Comparison of ENCODE assay signal across 7 cellular contexts in genomic region chr18:59056706-59057492, GRCh38.
DNase-seq lines count a peak whose midpoint lies in the region; ATAC-seq and TF ChIP-seq lines count a peak whose summit lies in the region.

No MANE protein-coding gene starts in this region.

- peaks cover 13% of the 10 kb centered on the region for H3K27me3 Mint-ChIP-seq in activated CD8-positive, alpha-beta T cell treated with anti-CD3 and anti-CD28 coated beads for 36 hours

- H3K9me2 ChIP-seq in neural cell (ENCODE audit: insufficient read depth, low read length) = no peaks in the 10 kb centered on the region

- CTCF ChIA-PET in activated CD8-positive, alpha-beta T cell treated with anti-CD3 and anti-CD28 coated beads for 36 hours (lab: Charles Lee) = interaction anchor here (1.1 to 1.5 kb wide), 3 partner anchors 228 to 287 kb away, joined by 3 read pairs; no protein-coding TSS in a partner anchor

- H3K4me3 Mint-ChIP-seq in activated CD8-positive, alpha-beta T cell treated with anti-CD3 and anti-CD28 coated beads for 36 hours = no peak overlapping the region

- H3K9ac ChIP-seq in neural cell (ENCODE audit: low read length) = no peak overlapping the region

- H3F3A ChIP-seq in neural cell (ENCODE audit: insufficient read depth, low read length, poor library complexity, severe bottlenecking) = no peaks in the 10 kb centered on the region

- TF ChIP-seq EP300 in neural cell (conservative IDR thresholded peaks at IDR 0.05; ENCODE audit: poor library complexity, severe bottlenecking) = no peak

- no peaks in the 10 kb centered on the region for H3K79me2 ChIP-seq in neural cell (replicated peaks; ENCODE audit: insufficient read depth, low read length)

- no peak overlapping the region for H3K4me2 ChIP-seq in neural cell (ENCODE audit: low read length)

- no peak overlapping the region for H2AFZ ChIP-seq in neural cell (ENCODE audit: low read depth, low read length)

- no peaks in the 10 kb centered on the region for H4K20me1 ChIP-seq in neural cell (ENCODE audit: insufficient read depth)

- peak; percentile 28 for DNase-seq in GM06990 (ENCODE audit: extremely low read depth, insufficient read length)
- DNase-seq in HFF-Myc (ENCODE audit: extremely low read depth, low read depth) = peak; percentile 45
- DNase-seq in NCI-H446 (lab: John Stamatoyannopoulos, UW) = peak; percentile 54 to 85
- DNase-seq in activated CD8-positive, alpha-beta T cell treated with anti-CD3 and anti-CD28 coated beads for 36 hours = peak; percentile 76
- DNase-seq in fibroblast of peridontal ligament (ENCODE audit: extremely low read depth) = peak; percentile 65
- DNase-seq in NCI-H2196 treated with DMSO at 0.1 percent for 48 hours (lab: John Stamatoyannopoulos, UW; ENCODE audit: unreplicated experiment) = no peak

- peak; percentile 53 for TF ChIP-seq RAD21 in neural cell (conservative IDR thresholded peaks at IDR 0.05)

- no peak overlapping the region for H3K27ac Mint-ChIP-seq in activated CD8-positive, alpha-beta T cell treated with anti-CD3 and anti-CD28 coated beads for 36 hours

- H3K27me3 ChIP-seq in GM06990 (replicated peaks; ENCODE audit: control insufficient read depth, insufficient read depth, low read length) (no peaks in the 10 kb centered on the region), neural cell (ENCODE audit: insufficient read depth, low read depth, low read length) (no peaks in the 10 kb centered on the region)

- no peaks in the 10 kb centered on the region for H3K4me1 Mint-ChIP-seq in activated CD8-positive, alpha-beta T cell treated with anti-CD3 and anti-CD28 coated beads for 36 hours (ENCODE audit: low read depth)

- H3K4me3 ChIP-seq in GM06990 (replicated peaks; ENCODE audit: low read depth, low read length) = no peak overlapping the region
- H3K4me3 ChIP-seq in HFF-Myc (replicated peaks; ENCODE audit: low read depth, low read length) = no peak overlapping the region
- H3K4me3 ChIP-seq in neural cell (ENCODE audit: low read length) = no peak overlapping the region

- H3K36me3 ChIP-seq in GM06990 (ENCODE audit: control insufficient read depth, insufficient read depth, low read length) (no peaks in the 10 kb centered on the region), neural cell (ENCODE audit: insufficient read depth, low read length) (no peaks in the 10 kb centered on the region)

- POLR2A ChIA-PET in activated CD8-positive, alpha-beta T cell treated with anti-CD3 and anti-CD28 coated beads for 36 hours (lab: Charles Lee) = no interaction called here

- H3K9me3 ChIP-seq in neural cell (ENCODE audit: low read length) = no peaks in the 10 kb centered on the region

- TF ChIP-seq CTCF in GM06990 (IDR thresholded peaks at IDR 0.05; ENCODE audit: insufficient read depth, low read length, poor library complexity, severe bottlenecking) = peak; percentile 83
- TF ChIP-seq CTCF in HFF-Myc (IDR thresholded peaks at IDR 0.05; ENCODE audit: low read depth, low read length, missing control alignments) = peak; percentile 89
- TF ChIP-seq CTCF in activated CD8-positive, alpha-beta T cell treated with anti-CD3 and anti-CD28 coated beads for 36 hours (IDR thresholded peaks at IDR 0.05) = peak; percentile 83
- peak; percentile 53 for TF ChIP-seq CTCF in neural cell (IDR thresholded peaks at IDR 0.05; ENCODE audit: poor library complexity, severe bottlenecking)

- no peaks in the 10 kb centered on the region for H3K36me3 Mint-ChIP-seq in activated CD8-positive, alpha-beta T cell treated with anti-CD3 and anti-CD28 coated beads for 36 hours (ENCODE audit: low read depth)

- ATAC-seq in activated CD8-positive, alpha-beta T cell treated with anti-CD3 and anti-CD28 coated beads for 36 hours = peak; percentile 67

- H3K9me3 Mint-ChIP-seq in activated CD8-positive, alpha-beta T cell treated with anti-CD3 and anti-CD28 coated beads for 36 hours = no peaks in the 10 kb centered on the region

- intact Hi-C loops in activated CD8-positive, alpha-beta T cell treated with anti-CD3 and anti-CD28 coated beads for 36 hours (cut with micrococcal nuclease) = loop anchor here (1.0 kb wide), 1 partner anchor 276 kb away; no protein-coding TSS in a partner anchor

- H3K27ac ChIP-seq in neural cell (ENCODE audit: low read length) = no peak overlapping the region

TF ChIP-seq in neural cell, 6 proteins besides CTCF, POLR2A, EP300 and RAD21:
- TF ChIP-seq, protein P1, sequence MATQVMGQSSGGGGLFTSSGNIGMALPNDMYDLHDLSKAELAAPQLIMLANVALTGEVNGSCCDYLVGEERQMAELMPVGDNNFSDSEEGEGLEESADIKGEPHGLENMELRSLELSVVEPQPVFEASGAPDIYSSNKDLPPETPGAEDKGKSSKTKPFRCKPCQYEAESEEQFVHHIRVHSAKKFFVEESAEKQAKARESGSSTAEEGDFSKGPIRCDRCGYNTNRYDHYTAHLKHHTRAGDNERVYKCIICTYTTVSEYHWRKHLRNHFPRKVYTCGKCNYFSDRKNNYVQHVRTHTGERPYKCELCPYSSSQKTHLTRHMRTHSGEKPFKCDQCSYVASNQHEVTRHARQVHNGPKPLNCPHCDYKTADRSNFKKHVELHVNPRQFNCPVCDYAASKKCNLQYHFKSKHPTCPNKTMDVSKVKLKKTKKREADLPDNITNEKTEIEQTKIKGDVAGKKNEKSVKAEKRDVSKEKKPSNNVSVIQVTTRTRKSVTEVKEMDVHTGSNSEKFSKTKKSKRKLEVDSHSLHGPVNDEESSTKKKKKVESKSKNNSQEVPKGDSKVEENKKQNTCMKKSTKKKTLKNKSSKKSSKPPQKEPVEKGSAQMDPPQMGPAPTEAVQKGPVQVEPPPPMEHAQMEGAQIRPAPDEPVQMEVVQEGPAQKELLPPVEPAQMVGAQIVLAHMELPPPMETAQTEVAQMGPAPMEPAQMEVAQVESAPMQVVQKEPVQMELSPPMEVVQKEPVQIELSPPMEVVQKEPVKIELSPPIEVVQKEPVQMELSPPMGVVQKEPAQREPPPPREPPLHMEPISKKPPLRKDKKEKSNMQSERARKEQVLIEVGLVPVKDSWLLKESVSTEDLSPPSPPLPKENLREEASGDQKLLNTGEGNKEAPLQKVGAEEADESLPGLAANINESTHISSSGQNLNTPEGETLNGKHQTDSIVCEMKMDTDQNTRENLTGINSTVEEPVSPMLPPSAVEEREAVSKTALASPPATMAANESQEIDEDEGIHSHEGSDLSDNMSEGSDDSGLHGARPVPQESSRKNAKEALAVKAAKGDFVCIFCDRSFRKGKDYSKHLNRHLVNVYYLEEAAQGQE (IDR thresholded peaks at IDR 0.05; ENCODE audit: borderline replicate concordance) = no peak
- TF ChIP-seq TAF1 (IDR thresholded peaks at IDR 0.05; ENCODE audit: low read depth) (no peak), SMC3 (conservative IDR thresholded peaks at IDR 0.05; ENCODE audit: poor library complexity) (peak; percentile 52), POLR2AphosphoS5 (IDR thresholded peaks at IDR 0.05) (no peak)
TF ChIP-seq in neural cell: peak in this region for 1.
